ENCODE assay signal across 8 cellular contexts in the genomic region with DNA sequence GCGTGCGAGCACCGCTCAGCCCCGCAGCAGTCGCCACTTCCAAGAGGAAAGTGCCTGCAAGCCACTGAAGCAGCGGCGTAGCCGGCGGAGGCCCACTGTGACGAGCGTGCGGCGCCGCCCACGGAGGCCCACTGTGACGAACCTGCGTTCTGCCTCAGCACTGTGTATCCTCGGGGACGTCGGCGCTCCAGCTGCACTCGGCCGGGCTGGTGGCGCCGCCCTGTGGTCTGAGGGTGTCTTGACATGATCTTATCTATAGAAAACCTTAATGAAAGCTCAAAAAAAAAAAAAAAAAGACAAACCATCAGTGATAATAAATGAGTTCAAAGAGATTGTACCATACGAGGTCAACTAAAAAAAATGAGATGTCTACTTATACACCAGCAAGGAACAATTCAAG. TPM values are rescaled to one million over a fixed set of nuclear protein-coding genes. Genes with fewer than 3 reads are reported as not detected.
DNase-seq lines count a peak whose midpoint lies in the region; ATAC-seq and TF ChIP-seq lines count a peak whose summit lies in the region.
"Not testable (repeated sequence)": the region's sequence is repeated elsewhere in the genome, so short reads cannot be mapped to it uniquely, and the experiment has no call there.

Gene RGPD8 (minus strand): TSS at position 166 of the 400 bp plus-strand sequence. CDS start 192 bp downstream, outside the sequence.

- not testable (repeated sequence) for H4K5ac ChIP-seq in mesendoderm (ENCODE audit: low read length)

- not testable (repeated sequence) for H2BK5ac ChIP-seq in mesendoderm (ENCODE audit: low read length)

- TF ChIP-seq POLR2A in Peyer's patch (IDR thresholded peaks at IDR 0.05), result not testable (repeated sequence)

- H3K56ac ChIP-seq in mesendoderm (ENCODE audit: low read length), result peak within 1 kb of the TSS; percentile 56

- no CpG with 5 or more reads among the region's 26 CpGs for WGBS in mesendoderm (ENCODE audit: extremely low coverage, insufficient coverage, low lambda C conversion rate)

- TF ChIP-seq CTCF in AG04449 (IDR thresholded peaks at IDR 0.05; ENCODE audit: insufficient read depth, low read length, missing control alignments), result peak; percentile 61
- peak; percentile 29 to 60 (median 41) for TF ChIP-seq CTCF in Peyer's patch (IDR thresholded peaks at IDR 0.05)

- not testable (repeated sequence) for H2AK5ac ChIP-seq in mesendoderm (ENCODE audit: low read length)

- not testable (repeated sequence) for H2BK120ac ChIP-seq in mesendoderm (ENCODE audit: low read depth, low read length)

- H3K79me2 ChIP-seq in mesendoderm (ENCODE audit: control insufficient read depth, insufficient read depth, low read length), result not testable (repeated sequence)

- H3K27ac ChIP-seq in Peyer's patch, result peak within 1 kb of the TSS; percentile 78 to 89 (median 87)
- not testable (repeated sequence) for H3K27ac ChIP-seq in mesendoderm (ENCODE audit: low read depth, low read length)

- H3K4me3 ChIP-seq in AG04449 (ENCODE audit: low read depth, low read length) (peak within 1 kb of the TSS; percentile 44), Peyer's patch (peak within 1 kb of the TSS; percentile 57 to 78 (median 70))
- not testable (repeated sequence) for H3K4me3 ChIP-seq in mesendoderm (ENCODE audit: low read length)

- H3K79me1 ChIP-seq in mesendoderm (ENCODE audit: low read length), result not testable (repeated sequence)

- H3K4me2 ChIP-seq in mesendoderm (ENCODE audit: low read length), result not testable (repeated sequence)

- not testable (repeated sequence) for H3K18ac ChIP-seq in mesendoderm (ENCODE audit: low read length)

- POLR2A ChIA-PET in AG04449 (lab: Yijun Ruan, JAX), result not testable (repeated sequence)

- CTCF ChIA-PET in AG04449 (lab: Yijun Ruan, JAX), result interaction anchor here (0.6 to 2.9 kb wide), 6 partner anchors 28 to 312 kb away, joined by 3 to 20 read pairs (median 4); partner anchors contain the start of gene ZC3H8

- DNase-seq in AG04449 (ENCODE audit: low read depth, low spot score) (peak; percentile 38), Peyer's patch (peak; percentile 89 to 96 (median 91)), mesendoderm (peak; percentile 74)
- peak; percentile 69 to 90 for DNase-seq in activated T-helper 1 cell treated with anti-CD3 and anti-CD28 coated beads, Interleukin-2, amount 50 U/mL, for 16 hours (ENCODE audit: low read depth in 1 of 2, low spot score in 1 of 2)
- DNase-seq in stimulated activated CD4-positive, alpha-beta T cell treated with anti-CD3 and anti-CD28 coated beads, Interleukin-2, amount 100 ng/mL, for 4 hours (ENCODE audit: low read depth), result peak; percentile 84

- H2BK15ac ChIP-seq in mesendoderm (replicated peaks; ENCODE audit: low read depth), result not testable (repeated sequence)

- not testable (repeated sequence) for H3K9ac ChIP-seq in mesendoderm (ENCODE audit: low read length)

- H3K36me3 ChIP-seq in Peyer's patch; mesendoderm (ENCODE audit: control insufficient read depth, insufficient read depth, low read length): not testable (repeated sequence)

- H3K23ac ChIP-seq in mesendoderm (ENCODE audit: low read length), result not testable (repeated sequence)

- H3K4me1 ChIP-seq in Peyer's patch; mesendoderm (ENCODE audit: control insufficient read depth, low read depth, low read length): not testable (repeated sequence)

- H3K9me3 ChIP-seq in Peyer's patch, result not testable (repeated sequence)

- not testable (repeated sequence) for H3K27me3 ChIP-seq in Peyer's patch; mesendoderm (ENCODE audit: insufficient read depth, low read length, poor library complexity)

- H4K8ac ChIP-seq in mesendoderm (ENCODE audit: low read depth, low read length), result not testable (repeated sequence)

- H3K4ac ChIP-seq in mesendoderm (ENCODE audit: low read depth, low read length), result not testable (repeated sequence)

- ATAC-seq in GM18909 (IDR thresholded peaks at IDR 0.05; ENCODE audit: poor library complexity, unreplicated experiment) (peak; percentile 98), HG03025 (IDR thresholded peaks at IDR 0.05; ENCODE audit: low FRiP score, unreplicated experiment) (peak; percentile 95), esophagus mucosa (peak; percentile 99)

RNA-seq across cellular contexts. Expression of gene RGPD8, which starts in this region (rescaled TPM):
- total RNA-seq in Peyer's patch (10 to 100 TPM; 16.8 to 82.5 (median 37.3) TPM), esophagus mucosa (3.5 TPM)
- 7.6 TPM for polyA plus RNA-seq in mesendoderm (2013, experiment 1 of 2)
- 7.3 TPM for polyA plus RNA-seq in mesendoderm (2013, experiment 2 of 2)

Comparison
In these comparisons a context has a peak if more than half of its experiments do, and no peak if none do; other contexts are left out.
1. DNase-seq: peak in every context shown above with its lines; median percentile 91 in Peyer's patch; 84 in stimulated activated CD4-positive, alpha-beta T cell treated with anti-CD3 and anti-CD28 coated beads, Interleukin-2, amount 100 ng/mL, for 4 hours; 80 in activated T-helper 1 cell treated with anti-CD3 and anti-CD28 coated beads, Interleukin-2, amount 50 U/mL, for 16 hours; 74 in mesendoderm; 38 in AG04449.